In genomic region chr7:103150192-103150591, GRCh38 we compare ENCODE assay signal across 1 cellular context.
A peak's percentile ranks its signal among the peaks of the same experiment; 100 is the strongest.
TF ChIP-seq lines count a peak whose summit lies in the region.

No MANE protein-coding gene starts in this region.

TF ChIP-seq in K562, 482 proteins besides CTCF, POLR2A, EP300 and RAD21 (continued from another document):
- TF ChIP-seq CXXC5 (CRISPR knock-in tag; IDR thresholded peaks at IDR 0.05) (peak; percentile 6; the same call in 1 of the 2 replicates), MAFF (IDR thresholded peaks at IDR 0.05; ENCODE audit: low read length) (0 out of 2 replicates have a peak, but pooled peaks have one; percentile 1), ZC3H4 (CRISPR knock-in tag; IDR thresholded peaks at IDR 0.05; ENCODE audit: borderline replicate concordance) (no peak), TBL1XR1 (IDR thresholded peaks at IDR 0.05; ENCODE audit: low read length in 2 of 2) (peak in 1 of 2 experiments; percentile 59; a peak in 1 of 4 replicates), PHF21A (IDR thresholded peaks at IDR 0.05; ENCODE audit: borderline replicate concordance, low read depth) (no peak), ZNF518B (CRISPR knock-in tag; IDR thresholded peaks at IDR 0.05) (no peak), ZBTB49 (CRISPR knock-in tag; IDR thresholded peaks at IDR 0.05; ENCODE audit: borderline replicate concordance) (no peak), HBP1 (CRISPR knock-in tag; IDR thresholded peaks at IDR 0.05) (no peak), ZNF551 (CRISPR knock-in tag; IDR thresholded peaks at IDR 0.05) (no peak), HES1 (IDR thresholded peaks at IDR 0.05; ENCODE audit: low read depth) (0 out of 2 replicates have a peak, but pooled peaks have one; percentile 25), SIN3B (IDR thresholded peaks at IDR 0.05; ENCODE audit: low read depth) (no peak), FOXJ2 (tag; IDR thresholded peaks at IDR 0.05) (no peak), GATAD2A (IDR thresholded peaks at IDR 0.05) (no peak), DPF2 (IDR thresholded peaks at IDR 0.05) (peak; percentile 85), ZNF354B (CRISPR knock-in tag; IDR thresholded peaks at IDR 0.05) (no peak)
- TF ChIP-seq, protein P1, sequence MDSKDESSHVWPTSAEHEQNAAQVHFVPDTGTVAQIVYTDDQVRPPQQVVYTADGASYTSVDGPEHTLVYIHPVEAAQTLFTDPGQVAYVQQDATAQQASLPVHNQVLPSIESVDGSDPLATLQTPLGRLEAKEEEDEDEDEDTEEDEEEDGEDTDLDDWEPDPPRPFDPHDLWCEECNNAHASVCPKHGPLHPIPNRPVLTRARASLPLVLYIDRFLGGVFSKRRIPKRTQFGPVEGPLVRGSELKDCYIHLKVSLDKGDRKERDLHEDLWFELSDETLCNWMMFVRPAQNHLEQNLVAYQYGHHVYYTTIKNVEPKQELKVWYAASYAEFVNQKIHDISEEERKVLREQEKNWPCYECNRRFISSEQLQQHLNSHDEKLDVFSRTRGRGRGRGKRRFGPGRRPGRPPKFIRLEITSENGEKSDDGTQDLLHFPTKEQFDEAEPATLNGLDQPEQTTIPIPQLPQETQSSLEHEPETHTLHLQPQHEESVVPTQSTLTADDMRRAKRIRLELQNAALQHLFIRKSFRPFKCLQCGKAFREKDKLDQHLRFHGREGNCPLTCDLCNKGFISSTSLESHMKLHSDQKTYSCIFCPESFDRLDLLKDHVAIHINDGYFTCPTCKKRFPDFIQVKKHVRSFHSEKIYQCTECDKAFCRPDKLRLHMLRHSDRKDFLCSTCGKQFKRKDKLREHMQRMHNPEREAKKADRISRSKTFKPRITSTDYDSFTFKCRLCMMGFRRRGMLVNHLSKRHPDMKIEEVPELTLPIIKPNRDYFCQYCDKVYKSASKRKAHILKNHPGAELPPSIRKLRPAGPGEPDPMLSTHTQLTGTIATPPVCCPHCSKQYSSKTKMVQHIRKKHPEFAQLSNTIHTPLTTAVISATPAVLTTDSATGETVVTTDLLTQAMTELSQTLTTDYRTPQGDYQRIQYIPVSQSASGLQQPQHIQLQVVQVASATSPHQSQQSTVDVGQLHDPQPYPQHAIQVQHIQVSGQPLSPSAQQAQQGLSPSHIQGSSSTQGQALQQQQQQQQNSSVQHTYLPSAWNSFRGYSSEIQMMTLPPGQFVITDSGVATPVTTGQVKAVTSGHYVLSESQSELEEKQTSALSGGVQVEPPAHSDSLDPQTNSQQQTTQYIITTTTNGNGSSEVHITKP (IDR thresholded peaks at IDR 0.05; ENCODE audit: partially characterized antibody), result peak; percentile 65
